Comparison of ENCODE assay signal across 29 cellular contexts in genomic region chr1:17514776-17515175, GRCh38. TPM values are rescaled to one million over a fixed set of nuclear protein-coding genes. Genes with fewer than 3 reads are reported as not detected.
"Had no signal": no experiment of that assay in that cellular context is flagged by ENCODE, and none has a peak within 500 bp of the region (broad histone marks: within the 10 kb centered on the region; RNA-seq: fewer than 3 reads in every experiment).

No MANE protein-coding gene starts in this region.

- H3K4me3 Mint-ChIP-seq: activated CD4-positive, alpha-beta memory T cell treated with anti-CD3 and anti-CD28 coated beads for 36 hours; activated CD4-positive, alpha-beta T cell treated with anti-CD3 and anti-CD28 coated beads for 36 hours; activated CD4-positive, alpha-beta T cell treated with anti-CD3 and anti-CD28 coated beads, Interleukin-2, amount 10 ng/mL, durations not matched to agents 24 days and 14 days; activated CD8-positive, alpha-beta memory T cell treated with anti-CD3 and anti-CD28 coated beads, Interleukin-2, amount 10 ng/mL, durations not matched to agents 7 days and 5 days; activated CD8-positive, alpha-beta T cell treated with anti-CD3 and anti-CD28 coated beads, Interleukin-2, amount 10 ng/mL, durations not matched to agents 7 days and 5 days; activated naive CD4-positive, alpha-beta T cell treated with anti-CD3 and anti-CD28 coated beads for 36 hours; activated naive CD4-positive, alpha-beta T cell treated with anti-CD3 and anti-CD28 coated beads, Interleukin-2, amount 50 U/mL, for 24 hours; activated naive CD8-positive, alpha-beta T cell treated with anti-CD3 and anti-CD28 coated beads for 36 hours; activated naive CD8-positive, alpha-beta T cell treated with anti-CD3 and anti-CD28 coated beads, Interleukin-2, amount 50 U/mL, for 24 hours; activated T-helper 1 cell treated with anti-CD3 and anti-CD28 coated beads, Interleukin-12 subunit alpha, Interleukin-12 subunit beta, Interleukin-2, Interleukin-4 antibody, amounts not matched to agents 30 ng/mL and 10 ng/mL and 1 ng/mL, durations not matched to agents 14 hours and 24 hours and 36 hours had no signal

- H3K36me3 ChIP-seq: adrenal gland, esophagus squamous epithelium had no signal

- H3K27ac ChIP-seq: adrenal gland, body of pancreas, epithelial cell of prostate, esophagus squamous epithelium had no signal

- H3K27me3 ChIP-seq: adrenal gland, body of pancreas, esophagus squamous epithelium had no signal

- DNase-seq: activated CD4-positive, alpha-beta memory T cell treated with anti-CD3 and anti-CD28 coated beads for 36 hours; activated CD4-positive, alpha-beta T cell treated with anti-CD3 and anti-CD28 coated beads for 36 hours; activated CD4-positive, alpha-beta T cell treated with anti-CD3 and anti-CD28 coated beads, Interleukin-2, amount 10 ng/mL, durations not matched to agents 24 days and 14 days; activated CD4-positive, CD25-positive, alpha-beta regulatory T cell; activated CD4-positive, CD25-positive, alpha-beta regulatory T cell treated with anti-CD3 and anti-CD28 coated beads, Interleukin-2, amount 50 U/mL, for 72 hours; activated CD8-positive, alpha-beta memory T cell treated with anti-CD3 and anti-CD28 coated beads, Interleukin-2, amount 10 ng/mL, durations not matched to agents 7 days and 5 days; activated CD8-positive, alpha-beta memory T cell treated with anti-CD3 and anti-CD28 coated beads, Interleukin-2, amount 50 U/mL, for 4 hours; activated CD8-positive, alpha-beta T cell treated with anti-CD3 and anti-CD28 coated beads, Interleukin-2, amount 10 ng/mL, durations not matched to agents 7 days and 5 days; activated effector memory CD4-positive, alpha-beta T cell treated with anti-CD3 and anti-CD28 coated beads, Interleukin-2, amount 50 U/mL, for 16 hours; activated naive CD4-positive, alpha-beta T cell treated with anti-CD3 and anti-CD28 coated beads for 36 hours; activated naive CD8-positive, alpha-beta T cell treated with anti-CD3 and anti-CD28 coated beads for 36 hours; activated naive CD8-positive, alpha-beta T cell treated with anti-CD3 and anti-CD28 coated beads, Interleukin-2, amount 50 U/mL, for 24 hours; activated T-cell treated with anti-CD3 and anti-CD28 coated beads, Interleukin-2, amount 50 U/mL, for 1 hour; activated T-cell treated with anti-CD3 and anti-CD28 coated beads, Interleukin-2, amount 50 U/mL, for 48 hours; adrenal gland; amygdala; aorta; body of pancreas; central memory CD4-positive, alpha-beta T cell; effector CD8-positive, alpha-beta T cell; esophagus squamous epithelium; foreskin melanocyte; T-helper 2 cell had no signal

- ATAC-seq: activated CD4-positive, alpha-beta T cell treated with anti-CD3 and anti-CD28 coated beads for 36 hours; activated CD8-positive, alpha-beta memory T cell treated with anti-CD3 and anti-CD28 coated beads, Interleukin-2, amount 10 ng/mL, durations not matched to agents 7 days and 5 days; activated CD8-positive, alpha-beta T cell treated with anti-CD3 and anti-CD28 coated beads, Interleukin-2, amount 10 ng/mL, durations not matched to agents 7 days and 5 days; activated naive CD8-positive, alpha-beta T cell treated with anti-CD3 and anti-CD28 coated beads, Interleukin-2, amount 50 U/mL, for 24 hours; body of pancreas had no signal

- H3K4me1 Mint-ChIP-seq: activated CD4-positive, alpha-beta T cell treated with anti-CD3 and anti-CD28 coated beads for 36 hours; activated CD4-positive, alpha-beta T cell treated with anti-CD3 and anti-CD28 coated beads, Interleukin-2, amount 10 ng/mL, durations not matched to agents 24 days and 14 days; activated CD8-positive, alpha-beta memory T cell treated with anti-CD3 and anti-CD28 coated beads, Interleukin-2, amount 10 ng/mL, durations not matched to agents 7 days and 5 days; activated naive CD4-positive, alpha-beta T cell treated with anti-CD3 and anti-CD28 coated beads, Interleukin-2, amount 50 U/mL, for 24 hours; activated naive CD8-positive, alpha-beta T cell treated with anti-CD3 and anti-CD28 coated beads for 36 hours; activated naive CD8-positive, alpha-beta T cell treated with anti-CD3 and anti-CD28 coated beads, Interleukin-2, amount 50 U/mL, for 24 hours had no signal

- H3K4me3 ChIP-seq: adrenal gland, body of pancreas, esophagus squamous epithelium had no signal

- H3K27ac Mint-ChIP-seq: activated CD4-positive, alpha-beta memory T cell treated with anti-CD3 and anti-CD28 coated beads for 36 hours; activated CD4-positive, alpha-beta T cell treated with anti-CD3 and anti-CD28 coated beads for 36 hours; activated CD4-positive, alpha-beta T cell treated with anti-CD3 and anti-CD28 coated beads, Interleukin-2, amount 10 ng/mL, durations not matched to agents 24 days and 14 days; activated CD8-positive, alpha-beta memory T cell treated with anti-CD3 and anti-CD28 coated beads, Interleukin-2, amount 10 ng/mL, durations not matched to agents 7 days and 5 days; activated CD8-positive, alpha-beta T cell treated with anti-CD3 and anti-CD28 coated beads, Interleukin-2, amount 10 ng/mL, durations not matched to agents 7 days and 5 days; activated naive CD4-positive, alpha-beta T cell treated with anti-CD3 and anti-CD28 coated beads for 36 hours; activated naive CD4-positive, alpha-beta T cell treated with anti-CD3 and anti-CD28 coated beads, Interleukin-2, amount 50 U/mL, for 24 hours; activated naive CD8-positive, alpha-beta T cell treated with anti-CD3 and anti-CD28 coated beads for 36 hours; activated naive CD8-positive, alpha-beta T cell treated with anti-CD3 and anti-CD28 coated beads, Interleukin-2, amount 50 U/mL, for 24 hours; activated T-helper 1 cell treated with anti-CD3 and anti-CD28 coated beads, Interleukin-12 subunit alpha, Interleukin-12 subunit beta, Interleukin-2, Interleukin-4 antibody, amounts not matched to agents 30 ng/mL and 10 ng/mL and 1 ng/mL, durations not matched to agents 14 hours and 24 hours and 36 hours; activated T-helper 2 cell treated with anti-CD3 and anti-CD28 coated beads, Interferon-gamma antibody, Interleukin-2, Interleukin-4, amounts not matched to agents 10 μg/mL and 5 μg/mL and 100 μg/mL, durations not matched to agents 14 hours and 24 hours and 36 hours had no signal

- H3K9me3 ChIP-seq: adrenal gland, body of pancreas, esophagus squamous epithelium had no signal

- H3K9me3 Mint-ChIP-seq: activated CD4-positive, alpha-beta memory T cell treated with anti-CD3 and anti-CD28 coated beads for 36 hours; activated CD4-positive, alpha-beta T cell treated with anti-CD3 and anti-CD28 coated beads, Interleukin-2, amount 10 ng/mL, durations not matched to agents 24 days and 14 days; activated naive CD4-positive, alpha-beta T cell treated with anti-CD3 and anti-CD28 coated beads for 36 hours; activated naive CD4-positive, alpha-beta T cell treated with anti-CD3 and anti-CD28 coated beads, Interleukin-2, amount 50 U/mL, for 24 hours; activated naive CD8-positive, alpha-beta T cell treated with anti-CD3 and anti-CD28 coated beads for 36 hours; activated naive CD8-positive, alpha-beta T cell treated with anti-CD3 and anti-CD28 coated beads, Interleukin-2, amount 50 U/mL, for 24 hours; activated T-helper 1 cell treated with anti-CD3 and anti-CD28 coated beads, Interleukin-12 subunit alpha, Interleukin-12 subunit beta, Interleukin-2, Interleukin-4 antibody, amounts not matched to agents 30 ng/mL and 10 ng/mL and 1 ng/mL, durations not matched to agents 14 hours and 24 hours and 36 hours; activated T-helper 2 cell treated with anti-CD3 and anti-CD28 coated beads, Interferon-gamma antibody, Interleukin-2, Interleukin-4, amounts not matched to agents 10 μg/mL and 5 μg/mL and 100 μg/mL, durations not matched to agents 14 hours and 24 hours and 36 hours had no signal

- H3K4me1 ChIP-seq: adrenal gland had no signal

- H3K36me3 Mint-ChIP-seq: activated CD4-positive, alpha-beta memory T cell treated with anti-CD3 and anti-CD28 coated beads for 36 hours; activated CD8-positive, alpha-beta memory T cell treated with anti-CD3 and anti-CD28 coated beads, Interleukin-2, amount 10 ng/mL, durations not matched to agents 7 days and 5 days; activated naive CD4-positive, alpha-beta T cell treated with anti-CD3 and anti-CD28 coated beads, Interleukin-2, amount 50 U/mL, for 24 hours; activated naive CD8-positive, alpha-beta T cell treated with anti-CD3 and anti-CD28 coated beads for 36 hours had no signal

RNA-seq across cellular contexts. Expression of gene ARHGEF10L, which starts 24.7 kb away (rescaled TPM):
- total RNA-seq: activated CD4-positive, alpha-beta memory T cell treated with anti-CD3 and anti-CD28 coated beads for 36 hours; activated CD4-positive, alpha-beta T cell treated with anti-CD3 and anti-CD28 coated beads for 36 hours; activated CD4-positive, alpha-beta T cell treated with anti-CD3 and anti-CD28 coated beads, Interleukin-2, amount 10 ng/mL, durations not matched to agents 24 days and 14 days; activated CD8-positive, alpha-beta memory T cell treated with anti-CD3 and anti-CD28 coated beads for 36 hours; activated CD8-positive, alpha-beta memory T cell treated with anti-CD3 and anti-CD28 coated beads, Interleukin-2, amount 10 ng/mL, durations not matched to agents 7 days and 5 days; activated CD8-positive, alpha-beta T cell treated with anti-CD3 and anti-CD28 coated beads, Interleukin-2, amount 10 ng/mL, durations not matched to agents 7 days and 5 days; activated naive CD4-positive, alpha-beta T cell treated with anti-CD3 and anti-CD28 coated beads for 36 hours; activated naive CD8-positive, alpha-beta T cell treated with anti-CD3 and anti-CD28 coated beads for 36 hours; activated T-helper 1 cell treated with anti-CD3 and anti-CD28 coated beads, Interleukin-12 subunit alpha, Interleukin-12 subunit beta, Interleukin-2, Interleukin-4 antibody, amounts not matched to agents 30 ng/mL and 10 ng/mL and 1 ng/mL, durations not matched to agents 14 hours and 24 hours and 36 hours; T-helper 1 cell treated with Interleukin-12 subunit alpha and Interleukin-12 subunit beta and Interleukin-4 antibody, amounts not matched to agents 30 ng/mL and 1 ng/mL, for 36 hours had no signal
